11 cellular contexts compared by ENCODE assay signal in genomic region chr20:3798908-3799248, GRCh38. TPM values are rescaled to one million over a fixed set of nuclear protein-coding genes. Genes with fewer than 3 reads are reported as not detected.
DNase-seq lines count a peak whose midpoint lies in the region; ATAC-seq and TF ChIP-seq lines count a peak whose summit lies in the region.
"Had no signal": no experiment of that assay in that cellular context is flagged by ENCODE, and none has a peak within 500 bp of the region (broad histone marks: within the 10 kb centered on the region; RNA-seq: fewer than 3 reads in every experiment).

No MANE protein-coding gene starts in this region.

- H3K4me1 ChIP-seq in vagina: peaks cover 47% of the 10 kb centered on the region

- H3K36me3 Mint-ChIP-seq in stimulated activated naive CD8-positive, alpha-beta T cell treated with anti-CD3 and anti-CD28 coated beads, Interleukin-15, Interleukin-2, amounts not matched to agents 100 ng/mL and 50 ng/mL, for 24 hours (ENCODE audit: low read depth): peaks cover 37% of the 10 kb centered on the region
- H3K36me3 Mint-ChIP-seq in activated naive CD8-positive, alpha-beta T cell: peaks cover 10% of the 10 kb centered on the region
- peaks cover 15% of the 10 kb centered on the region for H3K36me3 Mint-ChIP-seq in memory B cell

- peak overlapping the region; percentile 35 for H3K27ac ChIP-seq in vagina
- no peak overlapping the region for H3K27ac ChIP-seq in coronary artery
- H3K27ac ChIP-seq: SJSA1 had no signal

- TF ChIP-seq POLR2A in vagina (IDR thresholded peaks at IDR 0.05): no peak

- peaks cover 74% of the 10 kb centered on the region for H3K4me1 Mint-ChIP-seq in stimulated activated naive CD8-positive, alpha-beta T cell treated with anti-CD3 and anti-CD28 coated beads, Interleukin-15, Interleukin-2, amounts not matched to agents 100 ng/mL and 50 ng/mL, for 24 hours (ENCODE audit: low read depth)
- H3K4me1 Mint-ChIP-seq in activated naive CD8-positive, alpha-beta T cell (ENCODE audit: low read depth): peaks cover 66% of the 10 kb centered on the region
- peaks cover 47% of the 10 kb centered on the region for H3K4me1 Mint-ChIP-seq in memory B cell

- ATAC-seq in stimulated activated naive CD8-positive, alpha-beta T cell treated with anti-CD3 and anti-CD28 coated beads, Interleukin-15, Interleukin-2, amounts not matched to agents 100 U/mL and 50 U/mL, for 24 hours: no peak
- ATAC-seq in memory B cell (ENCODE audit: low read depth): no peak
- ATAC-seq: esophagus mucosa had no signal

- TF ChIP-seq CTCF in vagina (IDR thresholded peaks at IDR 0.05) (no peak), coronary artery (IDR thresholded peaks at IDR 0.05) (no peak)

- H3K27me3 Mint-ChIP-seq in stimulated activated naive CD8-positive, alpha-beta T cell treated with anti-CD3 and anti-CD28 coated beads, Interleukin-15, Interleukin-2, amounts not matched to agents 100 ng/mL and 50 ng/mL, for 24 hours: no peaks in the 10 kb centered on the region
- no peaks in the 10 kb centered on the region for H3K27me3 Mint-ChIP-seq in activated naive CD8-positive, alpha-beta T cell
- no peaks in the 10 kb centered on the region for H3K27me3 Mint-ChIP-seq in memory B cell

- H3K9me3 ChIP-seq in vagina: no peaks in the 10 kb centered on the region
- H3K9me3 ChIP-seq: SJSA1 had no signal

- peak overlapping the region; percentile 91 for H3K4me3 Mint-ChIP-seq in stimulated activated naive CD8-positive, alpha-beta T cell treated with anti-CD3 and anti-CD28 coated beads, Interleukin-15, Interleukin-2, amounts not matched to agents 100 ng/mL and 50 ng/mL, for 24 hours
- H3K4me3 Mint-ChIP-seq in activated naive CD8-positive, alpha-beta T cell: peak overlapping the region; percentile 90
- H3K4me3 Mint-ChIP-seq in memory B cell: peak overlapping the region; percentile 74

- in situ Hi-C loops in KBM-7 (cut with MboI; ENCODE audit: low pct_unique_long_range_greater_than_20kb, low sequenced_read_pairs): no loop called here

- H3K4me3 ChIP-seq in vagina (no peak overlapping the region), coronary artery (no peak overlapping the region)
- H3K4me3 ChIP-seq: SJSA1 had no signal

- no peak for DNase-seq in stimulated activated naive CD8-positive, alpha-beta T cell treated with anti-CD3 and anti-CD28 coated beads, Interleukin-15, Interleukin-2, amounts not matched to agents 100 U/mL and 50 U/mL, for 24 hours
- DNase-seq in memory B cell (ENCODE audit: low spot score in 2 of 2) (no peak), vagina (ENCODE audit: extremely low spot score in 2 of 2) (no peak), KBM-7 (no peak), posterior vena cava (ENCODE audit: low spot score) (no peak), coronary artery (ENCODE audit: low spot score) (no peak)

- peaks cover 0 to 37% of the 10 kb centered on the region in 2 donors for H3K36me3 ChIP-seq in vagina

- H3K27me3 ChIP-seq in vagina: no peaks in the 10 kb centered on the region
- H3K27me3 ChIP-seq: SJSA1 had no signal

- H3K27ac Mint-ChIP-seq in stimulated activated naive CD8-positive, alpha-beta T cell treated with anti-CD3 and anti-CD28 coated beads, Interleukin-15, Interleukin-2, amounts not matched to agents 100 ng/mL and 50 ng/mL, for 24 hours: peak overlapping the region; percentile 89
- peak overlapping the region; percentile 92 for H3K27ac Mint-ChIP-seq in activated naive CD8-positive, alpha-beta T cell
- peak overlapping the region; percentile 91 for H3K27ac Mint-ChIP-seq in memory B cell

- H3K9me3 Mint-ChIP-seq in stimulated activated naive CD8-positive, alpha-beta T cell treated with anti-CD3 and anti-CD28 coated beads, Interleukin-15, Interleukin-2, amounts not matched to agents 100 ng/mL and 50 ng/mL, for 24 hours: no peaks in the 10 kb centered on the region
- H3K9me3 Mint-ChIP-seq in activated naive CD8-positive, alpha-beta T cell (ENCODE audit: low read depth): no peaks in the 10 kb centered on the region
- no peaks in the 10 kb centered on the region for H3K9me3 Mint-ChIP-seq in memory B cell

- intact Hi-C loops in vagina (cut with DNase I) (no loop called here), posterior vena cava (cut with DNase I) (no loop called here)

RNA-seq across cellular contexts. Expression of gene CDC25B, which starts 2.8 kb away (rescaled TPM):
- total RNA-seq in vagina: 26.5 TPM
- total RNA-seq in posterior vena cava: 10 to 100 TPM; 24.0 to 24.2 TPM

RNA-seq across cellular contexts. Expression of gene CENPB, which starts 12.3 kb away (rescaled TPM):
- total RNA-seq in vagina (62.9 TPM), posterior vena cava (100 to 1,000 TPM in 1 of 2 donors, 10 to 100 TPM in 1; 97.4 to 119 TPM)

RNA-seq across cellular contexts. Expression of gene SPEF1, which starts 17.6 kb away (rescaled TPM):
- not detected for total RNA-seq in vagina
- not detected for total RNA-seq in posterior vena cava
- total RNA-seq: esophagus mucosa, mononuclear cell, SJSA1 had no signal

RNA-seq across cellular contexts. Expression of gene AP5S1, which starts 21.5 kb away (rescaled TPM):
- 6.1 TPM for total RNA-seq in vagina
- 10 to 100 TPM in 1 of 2 donors, 1 to 10 TPM in 1; 8.8 to 11.2 TPM for total RNA-seq in posterior vena cava

RNA-seq across cellular contexts. Expression of gene ADISSP, which starts 31.3 kb away (rescaled TPM):
- total RNA-seq in vagina: 16.0 TPM
- total RNA-seq in posterior vena cava: 10 to 100 TPM; 14.6 to 20.2 TPM
